Comparison of ENCODE assay signal across 1 cellular context in genomic region chrX:30992381-30992904, GRCh38.
TF ChIP-seq lines count a peak whose summit lies in the region.

No MANE protein-coding gene starts in this region.

TF ChIP-seq in HepG2, 621 proteins besides CTCF, POLR2A, EP300 and RAD21 (continued from another document and continues in another):
- TF ChIP-seq HMGXB4 (CRISPR knock-in tag; IDR thresholded peaks at IDR 0.05; ENCODE audit: borderline replicate concordance in 1 of 2, low read depth in 1 of 2), result no peak
- TF ChIP-seq ATAD3A (CRISPR knock-in tag; IDR thresholded peaks at IDR 0.05), result no peak
- TF ChIP-seq NFE2L1 (CRISPR knock-in tag; IDR thresholded peaks at IDR 0.05; ENCODE audit: borderline replicate concordance), result no peak
- TF ChIP-seq ARNT2 (CRISPR knock-in tag; IDR thresholded peaks at IDR 0.05; ENCODE audit: low read depth), result no peak
- TF ChIP-seq MEF2D (CRISPR knock-in tag; IDR thresholded peaks at IDR 0.05), result no peak
- TF ChIP-seq DZIP1 (CRISPR knock-in tag; IDR thresholded peaks at IDR 0.05), result no peak
- no peak for TF ChIP-seq ZNF83 (CRISPR knock-in tag; IDR thresholded peaks at IDR 0.05; ENCODE audit: borderline replicate concordance)
- no peak for TF ChIP-seq TEAD2 (CRISPR knock-in tag; IDR thresholded peaks at IDR 0.05)
- no peak for TF ChIP-seq ERF (CRISPR knock-in tag; IDR thresholded peaks at IDR 0.05)
- TF ChIP-seq ATRX (CRISPR knock-in tag; IDR thresholded peaks at IDR 0.05; ENCODE audit: borderline replicate concordance), result no peak
- no peak for TF ChIP-seq E2F1 (CRISPR knock-in tag; IDR thresholded peaks at IDR 0.05)
- TF ChIP-seq TARDBP (CRISPR knock-in tag; IDR thresholded peaks at IDR 0.05), result no peak
- TF ChIP-seq POLR2AphosphoS5 (IDR thresholded peaks at IDR 0.05; ENCODE audit: low read depth, low read length), result no peak
- TF ChIP-seq HNRNPH1 (optimal IDR thresholded peaks at IDR 0.05; ENCODE audit: low read depth, low read length), result no peak
- TF ChIP-seq AKAP8 (CRISPR knock-in tag; IDR thresholded peaks at IDR 0.05), result no peak
- TF ChIP-seq RELA (CRISPR knock-in tag; IDR thresholded peaks at IDR 0.05), result no peak
- TF ChIP-seq ZNF232 (CRISPR knock-in tag; IDR thresholded peaks at IDR 0.05; ENCODE audit: borderline replicate concordance), result no peak
- no peak for TF ChIP-seq WIZ (CRISPR knock-in tag; IDR thresholded peaks at IDR 0.05)
- no peak for TF ChIP-seq ZNF296 (CRISPR knock-in tag; conservative IDR thresholded peaks at IDR 0.05)
- TF ChIP-seq DMAP1 (CRISPR knock-in tag; IDR thresholded peaks at IDR 0.05), result no peak
- TF ChIP-seq ZBTB1 (CRISPR knock-in tag; IDR thresholded peaks at IDR 0.05; ENCODE audit: borderline replicate concordance), result no peak
- TF ChIP-seq REPIN1 (CRISPR knock-in tag; IDR thresholded peaks at IDR 0.05; ENCODE audit: borderline replicate concordance, low read depth), result no peak
- no peak for TF ChIP-seq ZBTB39 (CRISPR knock-in tag; IDR thresholded peaks at IDR 0.05)
- peak; percentile 53; the same call in 1 of the 2 replicates for TF ChIP-seq ZMYM4 (CRISPR knock-in tag; IDR thresholded peaks at IDR 0.05)
- no peak for TF ChIP-seq RFX5 (IDR thresholded peaks at IDR 0.05; ENCODE audit: low read depth, low read length)
- TF ChIP-seq JUND (CRISPR knock-in tag; IDR thresholded peaks at IDR 0.05), result no peak
- no peak for TF ChIP-seq YY1 (IDR thresholded peaks at IDR 0.05; ENCODE audit: insufficient read depth, insufficient replicate concordance, low read depth, low read length)
- no peak for TF ChIP-seq ZNF703 (CRISPR knock-in tag; IDR thresholded peaks at IDR 0.05; ENCODE audit: borderline replicate concordance)
- TF ChIP-seq FOXP4 (CRISPR knock-in tag; IDR thresholded peaks at IDR 0.05), result peak; percentile 30; the same call in 1 of the 2 replicates
- no peak for TF ChIP-seq ZNF567 (CRISPR knock-in tag; IDR thresholded peaks at IDR 0.05; ENCODE audit: borderline replicate concordance)
- TF ChIP-seq GMEB2 (CRISPR knock-in tag; IDR thresholded peaks at IDR 0.05; ENCODE audit: low read depth), result no peak
- peak; percentile 82 for TF ChIP-seq BCL6 (CRISPR knock-in tag; IDR thresholded peaks at IDR 0.05)
- TF ChIP-seq IKZF1 (IDR thresholded peaks at IDR 0.05), result no peak
- TF ChIP-seq REL (CRISPR knock-in tag; conservative IDR thresholded peaks at IDR 0.05), result no peak
- no peak for TF ChIP-seq RFXANK (CRISPR knock-in tag; IDR thresholded peaks at IDR 0.05)
- TF ChIP-seq HINFP (CRISPR knock-in tag; IDR thresholded peaks at IDR 0.05; ENCODE audit: low read depth), result no peak
- no peak for TF ChIP-seq ZHX2 (IDR thresholded peaks at IDR 0.05; ENCODE audit: low read depth)
- TF ChIP-seq ZHX2 (CRISPR knock-in tag; IDR thresholded peaks at IDR 0.05; ENCODE audit: borderline replicate concordance), result no peak
- no peak for TF ChIP-seq REST (IDR thresholded peaks at IDR 0.05; ENCODE audit: borderline replicate concordance in 1 of 2, low read depth in 1 of 2, low read length in 2 of 2)
